ENCODE assay signal across 1 cellular context in genomic region chr21:44506279-44507255, GRCh38.
TF ChIP-seq lines count a peak whose summit lies in the region.

No MANE protein-coding gene starts in this region.

TF ChIP-seq in HepG2, 621 proteins besides CTCF, POLR2A, EP300 and RAD21 (continued from another document):
- 0 out of 2 replicates have a peak, but pooled peaks have one; percentile 47 for TF ChIP-seq ZNF749 (CRISPR knock-in tag; IDR thresholded peaks at IDR 0.05; ENCODE audit: borderline replicate concordance)
- no peak; the same call in 1 of the 2 replicates for TF ChIP-seq FOXA3 (CRISPR knock-in tag; IDR thresholded peaks at IDR 0.05)
- no peak for TF ChIP-seq SKIL (CRISPR knock-in tag; IDR thresholded peaks at IDR 0.05; ENCODE audit: borderline replicate concordance)
- 0 out of 2 replicates have a peak, but pooled peaks have one; percentile 36 for TF ChIP-seq KLF6 (CRISPR knock-in tag; IDR thresholded peaks at IDR 0.05)
